21 cellular contexts compared by ENCODE assay signal in genomic region chr6:104959453-104959858, GRCh38. TPM values are rescaled to one million over a fixed set of nuclear protein-coding genes. Genes with fewer than 3 reads are reported as not detected.
DNase-seq lines count a peak whose midpoint lies in the region; ATAC-seq, FAIRE-seq and TF ChIP-seq lines count a peak whose summit lies in the region.
"Had no signal": no experiment of that assay in that cellular context is flagged by ENCODE, and none has a peak within 500 bp of the region (broad histone marks: within the 10 kb centered on the region; RNA-seq: fewer than 3 reads in every experiment).

No MANE protein-coding gene starts in this region.

- H3K36me3 Mint-ChIP-seq in GM23338 (ENCODE audit: low read depth) (peaks cover 29% of the 10 kb centered on the region; the same call in 2 of the 3 replicates), neural progenitor cell (peaks cover 12% of the 10 kb centered on the region)

- peak overlapping the region; percentile 100 for H4K5ac ChIP-seq in H1 (ENCODE audit: insufficient read length, low read depth, low read length)

- H3K9me3 ChIP-seq in H1 (ENCODE audit: insufficient read depth in 2 of 2, low read depth in 1 of 2, low read length in 1 of 2) (no peaks in the 10 kb centered on the region), neural progenitor cell (ENCODE audit: low read depth) (no peaks in the 10 kb centered on the region), esophagus muscularis mucosa (no peaks in the 10 kb centered on the region)
- H3K9me3 ChIP-seq: psoas muscle had no signal

- H3K4me3 Mint-ChIP-seq in GM23338, result peak overlapping the region; percentile 91
- H3K4me3 Mint-ChIP-seq in neural progenitor cell, result peak overlapping the region; percentile 98
- H3K4me3 Mint-ChIP-seq: activated CD4-positive, alpha-beta T cell treated with anti-CD3 and anti-CD28 coated beads, Interleukin-2, amount 10 ng/mL, durations not matched to agents 24 days and 14 days; activated naive CD4-positive, alpha-beta T cell treated with anti-CD3 and anti-CD28 coated beads, Interleukin-2, amount 50 U/mL, for 24 hours had no signal

- TF ChIP-seq POLR2A in H1 (IDR thresholded peaks at IDR 0.05; ENCODE audit: control extremely low read depth in 1 of 2, low read depth in 2 of 2, low read length in 2 of 2) (no peak), esophagus muscularis mucosa (IDR thresholded peaks at IDR 0.05; ENCODE audit: low read depth) (no peak)

- FAIRE-seq in H1 (lab: Jason Lieb, UNC), result peak; percentile 52

- H3K4me2 ChIP-seq in GM23338, result peak overlapping the region; percentile 72
- H3K4me2 ChIP-seq in H1 (ENCODE audit: insufficient read depth in 1 of 2, low read depth in 2 of 2, low read length in 2 of 2), result peak overlapping the region; percentile 73 to 78
- H3K4me2 ChIP-seq in neural progenitor cell, result peak overlapping the region; percentile 82

- H2BK5ac ChIP-seq in H1 (ENCODE audit: low read depth, low read length), result no peak overlapping the region

- H2AFZ ChIP-seq in GM23338 (no peak overlapping the region), H1 (ENCODE audit: low read length) (no peak overlapping the region), neural progenitor cell (replicated peaks) (no peak overlapping the region)

- no peak for DNase-seq in GM23338 (ENCODE audit: low spot score)
- DNase-seq in LNCaP clone FGC (ENCODE audit: low read depth), result peak; percentile 13
- no peak for DNase-seq in H1 (ENCODE audit: low read depth in 1 of 2, low spot score in 2 of 2)
- no peak for DNase-seq in neural progenitor cell (ENCODE audit: low spot score)
- DNase-seq in stimulated activated CD8-positive, alpha-beta memory T cell treated with anti-CD3 and anti-CD28 coated beads, Interleukin-4, amount 100 ng/mL, for 48 hours, result no peak
- DNase-seq in esophagus muscularis mucosa (ENCODE audit: extremely low spot score), result no peak
- DNase-seq: activated CD4-positive, alpha-beta T cell treated with anti-CD3 and anti-CD28 coated beads, Interleukin-2, amount 10 ng/mL, durations not matched to agents 24 days and 14 days; activated T-cell treated with anti-CD3 and anti-CD28 coated beads for 4 hours; brain microvascular endothelial cell; DMS79; dorsolateral prefrontal cortex; hippocampal formation; NCI-H1092 treated with DMSO at 0.1 percent for 48 hours; psoas muscle; stimulated activated CD4-positive, alpha-beta T cell treated with anti-CD3 and anti-CD28 coated beads, Interleukin-15, amount 100 ng/mL, for 24 hours; T1000 had no signal

- H3K18ac ChIP-seq in H1 (ENCODE audit: extremely low read depth, low read length), result peak overlapping the region; percentile 26; the same call in 1 of the 2 replicates

- H4K8ac ChIP-seq in H1 (ENCODE audit: extremely low read depth, insufficient read depth, low read length), result no peak overlapping the region

- H3K9me2 ChIP-seq in GM23338 (ENCODE audit: insufficient read depth), result no peaks in the 10 kb centered on the region

- H3K4me1 Mint-ChIP-seq in GM23338, result peaks cover 27% of the 10 kb centered on the region
- peaks cover 18% of the 10 kb centered on the region for H3K4me1 Mint-ChIP-seq in neural progenitor cell

- no peak for ATAC-seq in GM23338
- no peak for ATAC-seq in HG03135 (IDR thresholded peaks at IDR 0.05; ENCODE audit: unreplicated experiment)
- ATAC-seq: left lobe of liver, psoas muscle had no signal

- H3K27me3 Mint-ChIP-seq in GM23338 (ENCODE audit: insufficient read depth, low read depth, poor library complexity), result peaks cover 7% of the 10 kb centered on the region
- H3K27me3 Mint-ChIP-seq in neural progenitor cell (ENCODE audit: insufficient read depth, low read depth), result no peaks in the 10 kb centered on the region

- TF ChIP-seq RAD21 in H1 (IDR thresholded peaks at IDR 0.05 in 1 of 2, conservative IDR thresholded peaks at IDR 0.05 in 1 of 2; ENCODE audit: low read depth in 2 of 2, low read length in 2 of 2), result no peak

- H3K23me2 ChIP-seq in H1 (ENCODE audit: low read depth, low read length), result peaks cover 3% of the 10 kb centered on the region; the same call in 1 of the 2 replicates

- H3K27ac Mint-ChIP-seq in GM23338, result peak overlapping the region; percentile 100
- no peak overlapping the region for H3K27ac Mint-ChIP-seq in neural progenitor cell
- H3K27ac Mint-ChIP-seq: activated CD4-positive, alpha-beta T cell treated with anti-CD3 and anti-CD28 coated beads, Interleukin-2, amount 10 ng/mL, durations not matched to agents 24 days and 14 days; activated naive CD4-positive, alpha-beta T cell treated with anti-CD3 and anti-CD28 coated beads, Interleukin-2, amount 50 U/mL, for 24 hours had no signal

- no peak overlapping the region for H2BK12ac ChIP-seq in H1 (ENCODE audit: low read depth, low read length)

- no peak overlapping the region for H3K4ac ChIP-seq in H1 (replicated peaks; ENCODE audit: insufficient read length, low read depth, low read length)

- H3K4me1 ChIP-seq in GM23338 (ENCODE audit: insufficient read depth) (peaks cover 25% of the 10 kb centered on the region), H1 (replicated peaks in 1 of 4; ENCODE audit: control insufficient read depth in 3 of 4, insufficient read depth in 4 of 4, low read length in 3 of 4) (peaks cover 0 to 3% (median 2%) of the 10 kb centered on the region in 4 experiments; a peak in 4 of 7 replicates), neural progenitor cell (peaks cover 38% of the 10 kb centered on the region), esophagus muscularis mucosa (peaks cover 0 to 10% (median 3%) of the 10 kb centered on the region in 4 donors)
- H3K4me1 ChIP-seq: psoas muscle had no signal

- no peak overlapping the region for H3K14ac ChIP-seq in H1 (ENCODE audit: insufficient read length)

- TF ChIP-seq EP300 in H1 (IDR thresholded peaks at IDR 0.05; ENCODE audit: borderline replicate concordance in 1 of 2, low read depth in 2 of 2, low read length in 2 of 2) (no peak), esophagus muscularis mucosa (IDR thresholded peaks at IDR 0.05) (no peak)

- no peak overlapping the region for H2BK120ac ChIP-seq in H1 (replicated peaks; ENCODE audit: low read depth, low read length)

- H3K36me3 ChIP-seq in GM23338 (ENCODE audit: insufficient read depth) (no peaks in the 10 kb centered on the region), H1 (ENCODE audit: control insufficient read depth in 2 of 4, insufficient read depth in 4 of 4, low read length in 3 of 4) (peaks cover 0 to 44% (median 2%) of the 10 kb centered on the region in 4 experiments; a peak in 2 of 8 replicates), neural progenitor cell (peaks cover 22% of the 10 kb centered on the region), esophagus muscularis mucosa (no peaks in the 10 kb centered on the region)
- H3K36me3 ChIP-seq: brain microvascular endothelial cell had no signal

- H4K91ac ChIP-seq in H1 (replicated peaks; ENCODE audit: insufficient read length, low read length), result no peak overlapping the region

- peak overlapping the region; percentile 57 for H3K4me3 ChIP-seq in GM23338
- H3K4me3 ChIP-seq in LNCaP clone FGC (ENCODE audit: low read depth, low read length), result no peak overlapping the region
- H3K4me3 ChIP-seq in H1 (ENCODE audit: extremely low read depth in 1 of 4, insufficient read depth in 2 of 4, low read depth in 3 of 4, low read length in 4 of 4), result peak overlapping the region; percentile 51 to 92 (median 84); a peak in 7 of 8 replicates
- H3K4me3 ChIP-seq in neural progenitor cell, result peak overlapping the region; percentile 65
- no peak overlapping the region for H3K4me3 ChIP-seq in esophagus muscularis mucosa
- H3K4me3 ChIP-seq: psoas muscle had no signal

- no peak overlapping the region for H3K56ac ChIP-seq in H1 (replicated peaks; ENCODE audit: insufficient read length, low read depth, low read length)

- H3K27ac ChIP-seq in GM23338 (ENCODE audit: low read depth), result peak overlapping the region; percentile 100
- peak overlapping the region; percentile 75 for H3K27ac ChIP-seq in H1 (ENCODE audit: low read depth, low read length)
- H3K27ac ChIP-seq in neural progenitor cell, result peak overlapping the region; percentile 97
- no peak overlapping the region for H3K27ac ChIP-seq in esophagus muscularis mucosa (replicated peaks in 1 of 4)
- H3K27ac ChIP-seq: brain microvascular endothelial cell, dorsolateral prefrontal cortex, psoas muscle had no signal

- no peak overlapping the region for H2BK15ac ChIP-seq in H1 (ENCODE audit: low read length)

- H2BK20ac ChIP-seq in H1 (ENCODE audit: low read length), result no peak overlapping the region

- no peaks in the 10 kb centered on the region for H4K20me1 ChIP-seq in GM23338 (replicated peaks; ENCODE audit: insufficient read depth)
- no peaks in the 10 kb centered on the region for H4K20me1 ChIP-seq in H1 (replicated peaks in 1 of 2; ENCODE audit: control insufficient read depth in 1 of 2, insufficient read depth in 2 of 2, low read length in 2 of 2)
- H4K20me1 ChIP-seq in neural progenitor cell (ENCODE audit: low read depth), result no peaks in the 10 kb centered on the region

- H3F3A ChIP-seq in GM23338 (replicated peaks; ENCODE audit: low read depth) (no peaks in the 10 kb centered on the region), neural progenitor cell (ENCODE audit: low read depth) (peaks cover 49% of the 10 kb centered on the region)

- H2AK5ac ChIP-seq in H1 (ENCODE audit: low read depth, low read length), result no peak overlapping the region

- H3K9me3 Mint-ChIP-seq in GM23338 (no peaks in the 10 kb centered on the region), neural progenitor cell (peaks cover 4% of the 10 kb centered on the region)

- H3K23ac ChIP-seq in H1 (ENCODE audit: insufficient read length), result no peak overlapping the region

- CTCF ChIA-PET in H1 (lab: Charles Lee; ENCODE audit: partially characterized antibody), result interaction anchor here (1.2 kb wide), 1 partner anchor 9 kb away, joined by 3 read pairs; no protein-coding TSS in a partner anchor

- H3K79me2 ChIP-seq in GM23338 (replicated peaks; ENCODE audit: insufficient read depth) (peaks cover 69% of the 10 kb centered on the region), H1 (ENCODE audit: control insufficient read depth in 1 of 2, insufficient read depth in 2 of 2, low read length in 2 of 2) (peaks cover 3 to 69% of the 10 kb centered on the region in 2 experiments; a peak in 3 of 4 replicates), neural progenitor cell (ENCODE audit: low read depth) (peaks cover 86% of the 10 kb centered on the region)

- intact Hi-C loops in esophagus muscularis mucosa (cut with DNase I), result no loop called here

- H3K27me3 ChIP-seq in GM23338 (ENCODE audit: insufficient read depth) (no peaks in the 10 kb centered on the region), H1 (replicated peaks in 1 of 4; ENCODE audit: control insufficient read depth in 3 of 4, extremely low read depth in 1 of 4, insufficient read depth in 3 of 4, low read length in 3 of 4) (no peaks in the 10 kb centered on the region), neural progenitor cell (no peaks in the 10 kb centered on the region), esophagus muscularis mucosa (peaks cover 0 to 55% (median 47%) of the 10 kb centered on the region in 4 donors)

- TF ChIP-seq CTCF in GM23338 (conservative IDR thresholded peaks at IDR 0.05; ENCODE audit: low read depth in 2 of 2) (no peak), LNCaP clone FGC (IDR thresholded peaks at IDR 0.05; ENCODE audit: control insufficient read depth, extremely low read depth, insufficient read depth) (no peak), H1 (IDR thresholded peaks at IDR 0.05; ENCODE audit: control extremely low read depth in 1 of 3, insufficient read depth in 1 of 3, low read depth in 1 of 3, low read length in 3 of 3) (no peak), neural progenitor cell (IDR thresholded peaks at IDR 0.05) (no peak), esophagus muscularis mucosa (IDR thresholded peaks at IDR 0.05) (no peak)

- H3K9ac ChIP-seq in H1 (replicated peaks in 1 of 4; ENCODE audit: extremely low read depth in 1 of 4, low read depth in 3 of 4, low read length in 3 of 4), result peak overlapping the region in 2 of 4 experiments; percentile 61 to 94; a peak in 3 of 7 replicates
- peak overlapping the region; percentile 58 for H3K9ac ChIP-seq in neural progenitor cell

- POLR2A ChIA-PET in H1 (lab: Charles Lee; ENCODE audit: partially characterized antibody), result interaction anchor here (1.2 to 10.2 kb wide), 7 partner anchors 8 to 44 kb away, joined by 3 to 251 read pairs (median 23); no protein-coding TSS in a partner anchor

- no peaks in the 10 kb centered on the region for H3K79me1 ChIP-seq in H1 (ENCODE audit: low read depth, low read length)

RNA-seq across cellular contexts. Expression of gene LIN28B, which starts 2.5 kb away (rescaled TPM):
- total RNA-seq in GM23338 (2014; rRNA removed; shearing (Covaris generic)), result 96.4 and 99.2 TPM in 2 replicates
- 28.9 and 35.3 TPM in 2 replicates for polyA plus RNA-seq in GM23338 (2016; fragmentation: Nextera tagmentation; extraction: Ambion mirVana)
- 92.4 and 94.7 TPM in 2 replicates for total RNA-seq in H1 (2021; fragmentation: NEBNext Ultra II Directional; extraction: Animal tissue kit (Norgen Biotek cat#: 25700))
- 14.2 and 27.4 TPM in 2 replicates for polyA plus RNA-seq in H1 (2011; rRNA removed)
- 27.9 TPM for polyA plus RNA-seq in H1 (2011; cell fraction: cytosol; rRNA removed)
- 14.8 TPM for polyA plus RNA-seq in H1 (2011; cell fraction: nucleus; rRNA removed)
- 30.9 to 50.6 TPM (median 37.4 TPM) in 4 replicates for polyA plus RNA-seq in H1 (2012, experiment 1 of 2)
- 3.5 TPM for polyA plus RNA-seq in H1 (2012, experiment 2 of 2)
- polyA plus RNA-seq in H1 (2013, experiment 1 of 2), result 47.8 TPM
- polyA plus RNA-seq in H1 (2013, experiment 2 of 2), result 45.4 TPM
- polyA minus RNA-seq in H1 (2011; rRNA and poly(A)+ RNA removed), result 53.3 and 71.1 TPM in 2 replicates
- 44.4 TPM for polyA minus RNA-seq in H1 (2011; cell fraction: cytosol; rRNA and poly(A)+ RNA removed)
- 56.2 TPM for polyA minus RNA-seq in H1 (2011; cell fraction: nucleus; rRNA and poly(A)+ RNA removed)
- 105 and 165 TPM in 2 replicates for total RNA-seq in neural progenitor cell (ENCODE audit: low replicate concordance)
- not detected for total RNA-seq in esophagus muscularis mucosa
- total RNA-seq: activated CD4-positive, alpha-beta T cell treated with anti-CD3 and anti-CD28 coated beads, Interleukin-2, amount 10 ng/mL, durations not matched to agents 24 days and 14 days; fibroblast of lung; psoas muscle had no signal
- polyA plus RNA-seq: BJ, fibroblast of lung, psoas muscle had no signal

Comparison
In these comparisons a context has a peak if more than half of its experiments do, and no peak if none do; other contexts are left out.
1. H3K27ac ChIP-seq: peak in GM23338 (single experiment), H1 (single experiment) and neural progenitor cell (single experiment); none in esophagus muscularis mucosa (0 of 4).
2. H3K4me3 ChIP-seq: peak in GM23338 (single experiment), H1 (4 of 4) and neural progenitor cell (single experiment); none in LNCaP clone FGC (single experiment) and esophagus muscularis mucosa (0 of 4).
3. RNA of gene LIN28B, which starts 2.5 kb away (total RNA-seq): 105 to 165 TPM in neural progenitor cell, 96.4 to 99.2 TPM in GM23338 and 92.4 to 94.7 TPM in H1; not detected in esophagus muscularis mucosa; every median in the first group is over 10 times any median in the second.
4. Peak in every context shown above with its lines, with median percentiles within 50 percentile points of each other: H3K4me2 ChIP-seq.